Comparison of ENCODE assay signal across 18 cellular contexts in the genomic region with DNA sequence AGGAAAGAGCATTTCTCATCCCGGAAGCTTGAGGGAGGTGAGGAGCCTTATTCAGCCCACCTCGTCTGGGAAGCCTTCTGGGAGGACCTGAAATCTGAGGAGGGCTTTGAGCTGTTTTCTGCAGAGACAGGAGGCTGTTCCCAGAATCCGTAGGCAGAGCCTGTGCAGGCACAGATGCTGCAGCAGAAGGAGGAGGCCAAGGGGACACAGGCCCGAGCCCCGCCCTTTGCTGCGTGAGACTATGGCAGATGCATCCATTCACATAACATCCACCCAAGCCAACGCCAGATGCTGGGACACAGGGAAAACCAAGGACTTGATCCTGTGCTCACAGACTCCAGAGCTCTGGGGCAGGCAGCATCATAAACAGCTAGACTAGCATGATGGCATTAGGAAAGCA.
DNase-seq lines count a peak whose midpoint lies in the region; ATAC-seq and TF ChIP-seq lines count a peak whose summit lies in the region.
"Had no signal": no experiment of that assay in that cellular context is flagged by ENCODE, and none has a peak within 500 bp of the region (broad histone marks: within the 10 kb centered on the region; RNA-seq: fewer than 3 reads in every experiment).

No MANE protein-coding gene starts in this region.

- ATAC-seq in GM21723 (IDR thresholded peaks at IDR 0.05; ENCODE audit: unreplicated experiment) (no peak), GM21423 (IDR thresholded peaks at IDR 0.05; ENCODE audit: unreplicated experiment) (no peak)
- no peak for ATAC-seq in naive thymus-derived CD8-positive, alpha-beta T cell
- ATAC-seq: GM12878 had no signal

- H3K27ac ChIP-seq in WERI-Rb-1: no peak overlapping the region
- H3K27ac ChIP-seq: 22Rv1 had no signal

- no peak overlapping the region for H3K4me3 Mint-ChIP-seq in naive thymus-derived CD8-positive, alpha-beta T cell
- H3K4me3 Mint-ChIP-seq: CD4-positive, alpha-beta memory T cell had no signal

- H3K27ac Mint-ChIP-seq in naive thymus-derived CD8-positive, alpha-beta T cell: no peak overlapping the region
- H3K27ac Mint-ChIP-seq: CD4-positive, alpha-beta memory T cell had no signal

- H3K9me3 ChIP-seq in WERI-Rb-1 (ENCODE audit: severe bottlenecking): peaks cover 3% of the 10 kb centered on the region

- peaks cover 2 to 23% (median 9%) of the 10 kb centered on the region in 5 donors for H3K27me3 Mint-ChIP-seq in naive thymus-derived CD8-positive, alpha-beta T cell

- peak; percentile 27 for DNase-seq in activated effector memory CD4-positive, alpha-beta T cell treated with anti-CD3 and anti-CD28 coated beads, Interleukin-2, amount 50 U/mL, for 16 hours
- DNase-seq in activated effector memory CD4-positive, alpha-beta T cell treated with Interleukin-2 at 50 U/mL for 16 hours: no peak
- DNase-seq in WERI-Rb-1 (peak; percentile 47), mesenteric fat pad (ENCODE audit: low spot score) (peak; percentile 60), T-helper 1 cell (no peak)
- DNase-seq in naive thymus-derived CD8-positive, alpha-beta T cell: no peak
- DNase-seq: CD4-positive, alpha-beta memory T cell; DND-41; H7; NCI-H1048; NCI-H146; NCI-H2107; NCI-H345; NCI-H748 treated with DMSO at 0.1 percent for 48 hours had no signal

- POLR2A ChIA-PET in naive thymus-derived CD8-positive, alpha-beta T cell (lab: Charles Lee): no interaction called here

- no peak overlapping the region for H3K4me3 ChIP-seq in WERI-Rb-1 (ENCODE audit: low read depth, low read length)
- H3K4me3 ChIP-seq: GM12878 had no signal

- H3K9me3 Mint-ChIP-seq in naive thymus-derived CD8-positive, alpha-beta T cell: peaks cover 0 to 41% (median 16%) of the 10 kb centered on the region in 9 donors

- TF ChIP-seq CTCF in WERI-Rb-1 (IDR thresholded peaks at IDR 0.05; ENCODE audit: low read depth, low read length): no peak

- no peaks in the 10 kb centered on the region for H3K4me1 Mint-ChIP-seq in naive thymus-derived CD8-positive, alpha-beta T cell
- H3K4me1 Mint-ChIP-seq: CD4-positive, alpha-beta memory T cell had no signal

- H3K27me3 ChIP-seq in WERI-Rb-1 (ENCODE audit: insufficient read depth, low read depth, severe bottlenecking): no peaks in the 10 kb centered on the region

- H3K36me3 ChIP-seq in WERI-Rb-1: no peaks in the 10 kb centered on the region

- peaks cover 0 to 25% (median 0%) of the 10 kb centered on the region in 3 donors for H3K36me3 Mint-ChIP-seq in naive thymus-derived CD8-positive, alpha-beta T cell
- H3K36me3 Mint-ChIP-seq: CD4-positive, alpha-beta memory T cell had no signal

Comparison
In these comparisons a context has a peak if more than half of its experiments do, and no peak if none do; other contexts are left out.
1. DNase-seq: peak in activated effector memory CD4-positive, alpha-beta T cell treated with anti-CD3 and anti-CD28 coated beads, Interleukin-2, amount 50 U/mL, for 16 hours (single experiment), WERI-Rb-1 (single experiment) and mesenteric fat pad (single experiment); none in activated effector memory CD4-positive, alpha-beta T cell treated with Interleukin-2 at 50 U/mL for 16 hours (single experiment), T-helper 1 cell (0 of 5) and naive thymus-derived CD8-positive, alpha-beta T cell (0 of 10).